ENCODE assay signal across 21 cellular contexts in the genomic region with DNA sequence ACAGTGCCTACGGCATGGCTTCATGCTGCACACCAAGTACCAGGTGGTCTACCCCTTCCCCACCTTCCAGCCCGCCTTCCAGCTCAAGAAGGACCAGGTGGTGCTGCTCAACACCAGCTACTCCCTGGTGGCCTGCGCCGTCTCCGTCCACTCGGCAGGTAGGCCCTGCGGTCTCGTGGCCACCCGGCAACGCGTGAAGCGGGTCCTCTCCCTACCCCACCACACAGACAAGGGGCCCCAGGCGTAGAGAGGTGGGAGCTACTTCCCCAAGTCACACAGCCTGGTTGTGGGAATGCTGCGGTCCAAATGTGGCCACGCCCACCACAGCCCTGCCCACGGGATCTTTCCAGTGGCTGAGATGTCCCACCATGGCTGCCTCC. TPM values are rescaled to one million over a fixed set of nuclear protein-coding genes. Genes with fewer than 3 reads are reported as not detected.
"Had no signal": no experiment of that assay in that cellular context is flagged by ENCODE, and none has a peak within 500 bp of the region (broad histone marks: within the 10 kb centered on the region; RNA-seq: fewer than 3 reads in every experiment).

No MANE protein-coding gene starts in this region.

- FAIRE-seq: small intestine had no signal

- H3K4me2 ChIP-seq: neural progenitor cell had no signal

- H3K9me3 Mint-ChIP-seq: effector memory CD8-positive, alpha-beta T cell; memory B cell; mesothelial cell of epicardium; natural killer cell treated with Interleukin-12 subunit alpha and Interleukin-12 subunit beta and Interleukin-15 and Interleukin-18, amount 100 ng/mL, for 72 hours; neural progenitor cell had no signal

- H3K27me3 ChIP-seq: esophagus muscularis mucosa, left lung, neural progenitor cell had no signal

- H2AFZ ChIP-seq: neural progenitor cell, parathyroid adenoma had no signal

- H3K27me3 Mint-ChIP-seq: effector memory CD8-positive, alpha-beta T cell; memory B cell; natural killer cell treated with Interleukin-12 subunit alpha and Interleukin-12 subunit beta and Interleukin-15 and Interleukin-18, amount 100 ng/mL, for 72 hours had no signal

- H3K36me3 ChIP-seq: neural progenitor cell had no signal

- H3K4me3 Mint-ChIP-seq: effector memory CD8-positive, alpha-beta T cell; memory B cell; mesothelial cell of epicardium; natural killer cell treated with Interleukin-12 subunit alpha and Interleukin-12 subunit beta and Interleukin-15 and Interleukin-18, amount 100 ng/mL, for 72 hours; neural progenitor cell had no signal

- DNase-seq: effector memory CD8-positive, alpha-beta T cell; foreskin fibroblast; head of caudate nucleus; islet precursor cell; left lung; lower lobe of right lung; occipital lobe; retina; small intestine; stimulated activated CD4-positive, alpha-beta T cell treated with anti-CD3 and anti-CD28 coated beads, Interleukin-2, amount 100 ng/mL, for 48 hours; stimulated activated naive CD4-positive, alpha-beta T cell treated with Interleukin-2 at 50 U/mL for 16 hours; trophoblast cell had no signal

- H3K9me3 ChIP-seq: esophagus muscularis mucosa, left lung, lower lobe of right lung, prostate gland had no signal

- H3K9ac ChIP-seq: neural progenitor cell, parathyroid adenoma had no signal

- H3K27ac ChIP-seq: epithelial cell of prostate, esophagus muscularis mucosa, left lung, lower lobe of right lung, neural progenitor cell, parathyroid adenoma, prostate gland had no signal

- H3K4me3 ChIP-seq: esophagus muscularis mucosa, left lung, lower lobe of right lung, neural progenitor cell, prostate gland had no signal

- ATAC-seq: effector memory CD8-positive, alpha-beta T cell; left lung; lower lobe of right lung; natural killer cell treated with Interleukin-12 subunit alpha and Interleukin-12 subunit beta and Interleukin-15 and Interleukin-18, amount 100 ng/mL, for 72 hours; sciatic nerve had no signal

- H3K27ac Mint-ChIP-seq: memory B cell; mesothelial cell of epicardium; natural killer cell treated with Interleukin-12 subunit alpha and Interleukin-12 subunit beta and Interleukin-15 and Interleukin-18, amount 100 ng/mL, for 72 hours; neural progenitor cell had no signal

- H3K36me3 Mint-ChIP-seq: natural killer cell treated with Interleukin-12 subunit alpha and Interleukin-12 subunit beta and Interleukin-15 and Interleukin-18, amount 100 ng/mL, for 72 hours had no signal

RNA-seq across cellular contexts. Expression of gene PODNL1, which starts 18.1 kb away (rescaled TPM):
- total RNA-seq: occipital lobe had no signal
